1 cellular context compared by ENCODE assay signal in the genomic region with DNA sequence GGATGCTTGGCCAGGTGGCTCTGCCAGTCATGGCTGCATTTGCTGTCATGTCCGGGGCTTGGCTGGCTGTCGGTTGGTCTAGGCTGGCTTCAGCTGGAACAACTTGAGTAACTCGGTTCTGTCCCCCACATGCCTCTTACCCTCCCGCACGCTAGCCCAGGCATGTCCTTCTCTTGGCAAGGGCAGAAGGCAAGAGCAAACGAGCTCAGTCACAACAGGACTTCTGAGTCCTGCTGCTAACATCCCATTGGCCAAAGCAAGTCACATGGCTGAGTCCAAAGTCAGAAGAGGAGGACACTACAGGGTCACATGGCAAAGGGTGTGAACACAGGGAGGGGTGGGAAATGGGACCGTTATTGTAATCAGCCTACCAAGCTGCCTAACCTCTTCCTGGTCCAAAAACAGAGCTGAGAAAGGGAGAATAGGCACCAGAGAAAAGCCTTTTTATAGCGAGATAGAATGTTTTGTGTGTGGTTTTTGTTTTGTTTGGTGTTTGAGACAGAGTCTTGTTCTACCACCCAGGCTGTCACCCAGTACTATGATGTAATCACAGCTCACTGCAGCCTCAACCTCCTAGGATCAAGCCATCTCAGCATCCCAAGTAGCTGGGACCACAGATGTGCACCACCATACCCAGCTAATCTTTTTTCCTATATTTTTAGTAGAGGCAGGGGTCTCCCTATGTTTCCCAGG.
TF ChIP-seq lines count a peak whose summit lies in the region.

No MANE protein-coding gene starts in this region.

TF ChIP-seq in HEK293, 187 proteins besides CTCF, POLR2A, EP300 and RAD21 (continued from another document):
- TF ChIP-seq, protein P1, sequence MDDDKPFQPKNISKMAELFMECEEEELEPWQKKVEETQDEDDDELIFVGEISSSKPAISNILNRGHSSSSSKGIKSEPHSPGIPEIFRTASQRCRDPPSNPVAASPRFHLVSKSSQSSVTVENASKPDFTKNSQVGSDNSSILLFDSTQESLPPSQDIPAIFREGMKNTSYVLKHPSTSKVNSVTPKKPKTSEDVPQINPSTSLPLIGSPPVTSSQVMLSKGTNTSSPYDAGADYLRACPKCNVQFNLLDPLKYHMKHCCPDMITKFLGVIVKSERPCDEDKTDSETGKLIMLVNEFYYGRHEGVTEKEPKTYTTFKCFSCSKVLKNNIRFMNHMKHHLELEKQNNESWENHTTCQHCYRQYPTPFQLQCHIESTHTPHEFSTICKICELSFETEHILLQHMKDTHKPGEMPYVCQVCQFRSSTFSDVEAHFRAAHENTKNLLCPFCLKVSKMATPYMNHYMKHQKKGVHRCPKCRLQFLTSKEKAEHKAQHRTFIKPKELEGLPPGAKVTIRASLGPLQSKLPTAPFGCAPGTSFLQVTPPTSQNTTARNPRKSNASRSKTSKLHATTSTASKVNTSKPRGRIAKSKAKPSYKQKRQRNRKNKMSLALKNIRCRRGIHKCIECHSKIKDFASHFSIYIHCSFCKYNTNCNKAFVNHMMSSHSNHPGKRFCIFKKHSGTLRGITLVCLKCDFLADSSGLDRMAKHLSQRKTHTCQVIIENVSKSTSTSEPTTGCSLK (tag by site-specific recombination; IDR thresholded peaks at IDR 0.05) = no peak
- TF ChIP-seq ZNF549 (tag by site-specific recombination; IDR thresholded peaks at IDR 0.05) = no peak
- no peak for TF ChIP-seq SALL2 (tag by site-specific recombination; IDR thresholded peaks at IDR 0.05; ENCODE audit: borderline replicate concordance)
- TF ChIP-seq, protein P2, sequence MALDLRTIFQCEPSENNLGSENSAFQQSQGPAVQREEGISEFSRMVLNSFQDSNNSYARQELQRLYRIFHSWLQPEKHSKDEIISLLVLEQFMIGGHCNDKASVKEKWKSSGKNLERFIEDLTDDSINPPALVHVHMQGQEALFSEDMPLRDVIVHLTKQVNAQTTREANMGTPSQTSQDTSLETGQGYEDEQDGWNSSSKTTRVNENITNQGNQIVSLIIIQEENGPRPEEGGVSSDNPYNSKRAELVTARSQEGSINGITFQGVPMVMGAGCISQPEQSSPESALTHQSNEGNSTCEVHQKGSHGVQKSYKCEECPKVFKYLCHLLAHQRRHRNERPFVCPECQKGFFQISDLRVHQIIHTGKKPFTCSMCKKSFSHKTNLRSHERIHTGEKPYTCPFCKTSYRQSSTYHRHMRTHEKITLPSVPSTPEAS (tag by site-specific recombination; IDR thresholded peaks at IDR 0.05) = no peak
- TF ChIP-seq ZBTB8A (tag by site-specific recombination; IDR thresholded peaks at IDR 0.05) = peak; percentile 19; the same call in 1 of the 2 replicates
- TF ChIP-seq ZNF239 (tag by site-specific recombination; IDR thresholded peaks at IDR 0.05) = no peak
- no peak for TF ChIP-seq ZNF366 (tag by site-specific recombination; conservative IDR thresholded peaks at IDR 0.05)
- no peak for TF ChIP-seq ZNF311 (tag by site-specific recombination; IDR thresholded peaks at IDR 0.05; ENCODE audit: borderline replicate concordance)
- TF ChIP-seq ZNF600 (tag by site-specific recombination; IDR thresholded peaks at IDR 0.05) = no peak
- TF ChIP-seq ZNF510 (tag by site-specific recombination; IDR thresholded peaks at IDR 0.05; ENCODE audit: insufficient replicate concordance) = no peak
- no peak for TF ChIP-seq ZNF292 (tag by site-specific recombination; IDR thresholded peaks at IDR 0.05; ENCODE audit: borderline replicate concordance, low read depth)
- TF ChIP-seq ZNF558 (tag by site-specific recombination; IDR thresholded peaks at IDR 0.05) = no peak
- TF ChIP-seq, protein P3, sequence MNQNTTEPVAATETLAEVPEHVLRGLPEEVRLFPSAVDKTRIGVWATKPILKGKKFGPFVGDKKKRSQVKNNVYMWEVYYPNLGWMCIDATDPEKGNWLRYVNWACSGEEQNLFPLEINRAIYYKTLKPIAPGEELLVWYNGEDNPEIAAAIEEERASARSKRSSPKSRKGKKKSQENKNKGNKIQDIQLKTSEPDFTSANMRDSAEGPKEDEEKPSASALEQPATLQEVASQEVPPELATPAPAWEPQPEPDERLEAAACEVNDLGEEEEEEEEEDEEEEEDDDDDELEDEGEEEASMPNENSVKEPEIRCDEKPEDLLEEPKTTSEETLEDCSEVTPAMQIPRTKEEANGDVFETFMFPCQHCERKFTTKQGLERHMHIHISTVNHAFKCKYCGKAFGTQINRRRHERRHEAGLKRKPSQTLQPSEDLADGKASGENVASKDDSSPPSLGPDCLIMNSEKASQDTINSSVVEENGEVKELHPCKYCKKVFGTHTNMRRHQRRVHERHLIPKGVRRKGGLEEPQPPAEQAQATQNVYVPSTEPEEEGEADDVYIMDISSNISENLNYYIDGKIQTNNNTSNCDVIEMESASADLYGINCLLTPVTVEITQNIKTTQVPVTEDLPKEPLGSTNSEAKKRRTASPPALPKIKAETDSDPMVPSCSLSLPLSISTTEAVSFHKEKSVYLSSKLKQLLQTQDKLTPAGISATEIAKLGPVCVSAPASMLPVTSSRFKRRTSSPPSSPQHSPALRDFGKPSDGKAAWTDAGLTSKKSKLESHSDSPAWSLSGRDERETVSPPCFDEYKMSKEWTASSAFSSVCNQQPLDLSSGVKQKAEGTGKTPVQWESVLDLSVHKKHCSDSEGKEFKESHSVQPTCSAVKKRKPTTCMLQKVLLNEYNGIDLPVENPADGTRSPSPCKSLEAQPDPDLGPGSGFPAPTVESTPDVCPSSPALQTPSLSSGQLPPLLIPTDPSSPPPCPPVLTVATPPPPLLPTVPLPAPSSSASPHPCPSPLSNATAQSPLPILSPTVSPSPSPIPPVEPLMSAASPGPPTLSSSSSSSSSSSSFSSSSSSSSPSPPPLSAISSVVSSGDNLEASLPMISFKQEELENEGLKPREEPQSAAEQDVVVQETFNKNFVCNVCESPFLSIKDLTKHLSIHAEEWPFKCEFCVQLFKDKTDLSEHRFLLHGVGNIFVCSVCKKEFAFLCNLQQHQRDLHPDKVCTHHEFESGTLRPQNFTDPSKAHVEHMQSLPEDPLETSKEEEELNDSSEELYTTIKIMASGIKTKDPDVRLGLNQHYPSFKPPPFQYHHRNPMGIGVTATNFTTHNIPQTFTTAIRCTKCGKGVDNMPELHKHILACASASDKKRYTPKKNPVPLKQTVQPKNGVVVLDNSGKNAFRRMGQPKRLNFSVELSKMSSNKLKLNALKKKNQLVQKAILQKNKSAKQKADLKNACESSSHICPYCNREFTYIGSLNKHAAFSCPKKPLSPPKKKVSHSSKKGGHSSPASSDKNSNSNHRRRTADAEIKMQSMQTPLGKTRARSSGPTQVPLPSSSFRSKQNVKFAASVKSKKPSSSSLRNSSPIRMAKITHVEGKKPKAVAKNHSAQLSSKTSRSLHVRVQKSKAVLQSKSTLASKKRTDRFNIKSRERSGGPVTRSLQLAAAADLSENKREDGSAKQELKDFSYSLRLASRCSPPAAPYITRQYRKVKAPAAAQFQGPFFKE (tag by site-specific recombination; IDR thresholded peaks at IDR 0.05; ENCODE audit: borderline replicate concordance) = no peak
- no peak for TF ChIP-seq GLIS2 (tag by site-specific recombination; IDR thresholded peaks at IDR 0.05)
- peak; percentile 84 for TF ChIP-seq ZIC2 (tag by site-specific recombination; IDR thresholded peaks at IDR 0.05)
- no peak for TF ChIP-seq SP2 (tag by site-specific recombination; IDR thresholded peaks at IDR 0.05)
- TF ChIP-seq, protein P4, sequence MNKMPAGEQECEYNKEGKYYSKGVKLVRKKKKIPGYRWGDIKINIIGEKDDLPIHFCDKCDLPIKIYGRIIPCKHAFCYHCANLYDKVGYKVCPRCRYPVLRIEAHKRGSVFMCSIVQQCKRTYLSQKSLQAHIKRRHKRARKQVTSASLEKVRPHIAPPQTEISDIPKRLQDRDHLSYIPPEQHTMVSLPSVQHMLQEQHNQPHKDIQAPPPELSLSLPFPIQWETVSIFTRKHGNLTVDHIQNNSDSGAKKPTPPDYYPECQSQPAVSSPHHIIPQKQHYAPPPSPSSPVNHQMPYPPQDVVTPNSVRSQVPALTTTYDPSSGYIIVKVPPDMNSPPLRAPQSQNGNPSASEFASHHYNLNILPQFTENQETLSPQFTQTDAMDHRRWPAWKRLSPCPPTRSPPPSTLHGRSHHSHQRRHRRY (tag by site-specific recombination; IDR thresholded peaks at IDR 0.05) = no peak
- TF ChIP-seq, protein P5, sequence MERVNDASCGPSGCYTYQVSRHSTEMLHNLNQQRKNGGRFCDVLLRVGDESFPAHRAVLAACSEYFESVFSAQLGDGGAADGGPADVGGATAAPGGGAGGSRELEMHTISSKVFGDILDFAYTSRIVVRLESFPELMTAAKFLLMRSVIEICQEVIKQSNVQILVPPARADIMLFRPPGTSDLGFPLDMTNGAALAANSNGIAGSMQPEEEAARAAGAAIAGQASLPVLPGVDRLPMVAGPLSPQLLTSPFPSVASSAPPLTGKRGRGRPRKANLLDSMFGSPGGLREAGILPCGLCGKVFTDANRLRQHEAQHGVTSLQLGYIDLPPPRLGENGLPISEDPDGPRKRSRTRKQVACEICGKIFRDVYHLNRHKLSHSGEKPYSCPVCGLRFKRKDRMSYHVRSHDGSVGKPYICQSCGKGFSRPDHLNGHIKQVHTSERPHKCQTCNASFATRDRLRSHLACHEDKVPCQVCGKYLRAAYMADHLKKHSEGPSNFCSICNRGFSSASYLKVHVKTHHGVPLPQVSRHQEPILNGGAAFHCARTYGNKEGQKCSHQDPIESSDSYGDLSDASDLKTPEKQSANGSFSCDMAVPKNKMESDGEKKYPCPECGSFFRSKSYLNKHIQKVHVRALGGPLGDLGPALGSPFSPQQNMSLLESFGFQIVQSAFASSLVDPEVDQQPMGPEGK (tag by site-specific recombination; IDR thresholded peaks at IDR 0.05) = peak; percentile 36; the same call in 1 of the 2 replicates
- no peak for TF ChIP-seq ZNF2 (tag by site-specific recombination; IDR thresholded peaks at IDR 0.05)
- TF ChIP-seq ZNF501 (tag by site-specific recombination; IDR thresholded peaks at IDR 0.05) = no peak
- TF ChIP-seq ZNF112 (tag by site-specific recombination; IDR thresholded peaks at IDR 0.05) = no peak
- TF ChIP-seq ZEB2 (tag by site-specific recombination; IDR thresholded peaks at IDR 0.05) = no peak
- no peak for TF ChIP-seq ZNF433 (tag by site-specific recombination; IDR thresholded peaks at IDR 0.05; ENCODE audit: low read depth)
